11 cellular contexts compared by ENCODE assay signal in genomic region chr4:38855466-38855865, GRCh38. TPM values are rescaled to one million over a fixed set of nuclear protein-coding genes. Genes with fewer than 3 reads are reported as not detected.
DNase-seq lines count a peak whose midpoint lies in the region; ATAC-seq and TF ChIP-seq lines count a peak whose summit lies in the region.
"Had no signal": no experiment of that assay in that cellular context is flagged by ENCODE, and none has a peak within 500 bp of the region (broad histone marks: within the 10 kb centered on the region; RNA-seq: fewer than 3 reads in every experiment).

No MANE protein-coding gene starts in this region.

- H3K9me3 ChIP-seq in MM.1S (replicated peaks; ENCODE audit: insufficient read depth, low read length) (no peaks in the 10 kb centered on the region), HAP-1 (peaks cover 2% of the 10 kb centered on the region; the same call in 1 of the 2 replicates)

- peak overlapping the region; percentile 64; the same call in 1 of the 2 replicates for H3K27ac ChIP-seq in MM.1S (ENCODE audit: low read length)
- H3K27ac ChIP-seq: cardiac muscle cell had no signal

- H3K4me1 Mint-ChIP-seq in activated CD8-positive, alpha-beta memory T cell treated with anti-CD3 and anti-CD28 coated beads, Interleukin-2, amount 10 ng/mL, durations not matched to agents 7 days and 5 days = peaks cover 24% of the 10 kb centered on the region
- peaks cover 39% of the 10 kb centered on the region for H3K4me1 Mint-ChIP-seq in activated naive CD8-positive, alpha-beta T cell treated with anti-CD3 and anti-CD28 coated beads, Interleukin-2, amount 50 U/mL, for 24 hours
- H3K4me1 Mint-ChIP-seq in stimulated activated effector memory CD8-positive, alpha-beta T cell treated with anti-CD3 and anti-CD28 coated beads, Interleukin-12 subunit alpha, Interleukin-12 subunit beta, amount 100 ng/mL, for 72 hours = peaks cover 6% of the 10 kb centered on the region

- peaks cover 15% of the 10 kb centered on the region for H3K79me2 ChIP-seq in MM.1S (ENCODE audit: low read length)

- H3K4me3 ChIP-seq in MM.1S (ENCODE audit: low read length) (peak overlapping the region; percentile 51), HAP-1 (no peak overlapping the region)
- H3K4me3 ChIP-seq: cardiac muscle cell had no signal

- H3K27me3 Mint-ChIP-seq in activated CD8-positive, alpha-beta memory T cell treated with anti-CD3 and anti-CD28 coated beads, Interleukin-2, amount 10 ng/mL, durations not matched to agents 7 days and 5 days = peaks cover 2% of the 10 kb centered on the region
- no peaks in the 10 kb centered on the region for H3K27me3 Mint-ChIP-seq in activated naive CD8-positive, alpha-beta T cell treated with anti-CD3 and anti-CD28 coated beads, Interleukin-2, amount 50 U/mL, for 24 hours

- TF ChIP-seq CTCF in MM.1S (IDR thresholded peaks at IDR 0.05; ENCODE audit: low read length) = no peak

- in situ Hi-C loops in HAP-1 (cut with MboI; ENCODE audit: low sequenced_read_pairs) = no loop called here

- H3K4me2 ChIP-seq in MM.1S (ENCODE audit: low read depth, low read length) = peak overlapping the region; percentile 68

- no peaks in the 10 kb centered on the region for H3K9me3 Mint-ChIP-seq in activated CD8-positive, alpha-beta memory T cell treated with anti-CD3 and anti-CD28 coated beads, Interleukin-2, amount 10 ng/mL, durations not matched to agents 7 days and 5 days (ENCODE audit: low read depth)
- H3K9me3 Mint-ChIP-seq in activated naive CD8-positive, alpha-beta T cell treated with anti-CD3 and anti-CD28 coated beads, Interleukin-2, amount 50 U/mL, for 24 hours = no peaks in the 10 kb centered on the region
- no peaks in the 10 kb centered on the region for H3K9me3 Mint-ChIP-seq in stimulated activated effector memory CD8-positive, alpha-beta T cell treated with anti-CD3 and anti-CD28 coated beads, Interleukin-12 subunit alpha, Interleukin-12 subunit beta, amount 100 ng/mL, for 72 hours

- CTCF ChIA-PET in activated CD8-positive, alpha-beta memory T cell treated with anti-CD3 and anti-CD28 coated beads, Interleukin-2, amount 10 ng/mL, durations not matched to agents 7 days and 5 days (lab: Charles Lee) = interaction anchor here (0.8 to 3.6 kb wide), 9 partner anchors 12 to 676 kb away, joined by 3 to 49 read pairs (median 4); partner anchors contain the start of genes FAM114A1 and TLR10

- H3K36me3 Mint-ChIP-seq in activated CD8-positive, alpha-beta memory T cell treated with anti-CD3 and anti-CD28 coated beads, Interleukin-2, amount 10 ng/mL, durations not matched to agents 7 days and 5 days = no peaks in the 10 kb centered on the region
- H3K36me3 Mint-ChIP-seq in activated naive CD8-positive, alpha-beta T cell treated with anti-CD3 and anti-CD28 coated beads, Interleukin-2, amount 50 U/mL, for 24 hours (ENCODE audit: low read depth) = no peaks in the 10 kb centered on the region
- H3K36me3 Mint-ChIP-seq in stimulated activated effector memory CD8-positive, alpha-beta T cell treated with anti-CD3 and anti-CD28 coated beads, Interleukin-12 subunit alpha, Interleukin-12 subunit beta, amount 100 ng/mL, for 72 hours = no peaks in the 10 kb centered on the region
- H3K36me3 Mint-ChIP-seq: mesothelial cell of epicardium had no signal

- peaks cover 21% of the 10 kb centered on the region for H3K4me1 ChIP-seq in MM.1S (ENCODE audit: low read length)
- peaks cover 7% of the 10 kb centered on the region for H3K4me1 ChIP-seq in HAP-1

- H3K36me3 ChIP-seq in MM.1S (replicated peaks; ENCODE audit: insufficient read depth, low read length) (no peaks in the 10 kb centered on the region), HAP-1 (replicated peaks) (no peaks in the 10 kb centered on the region)
- H3K36me3 ChIP-seq: cardiac muscle cell had no signal

- no peaks in the 10 kb centered on the region for H3K9me2 ChIP-seq in MM.1S (replicated peaks; ENCODE audit: insufficient read depth, low read length)

- H3K4me3 Mint-ChIP-seq in activated CD8-positive, alpha-beta memory T cell treated with anti-CD3 and anti-CD28 coated beads, Interleukin-2, amount 10 ng/mL, durations not matched to agents 7 days and 5 days = peak overlapping the region; percentile 78
- H3K4me3 Mint-ChIP-seq in activated naive CD8-positive, alpha-beta T cell treated with anti-CD3 and anti-CD28 coated beads, Interleukin-2, amount 50 U/mL, for 24 hours = peak overlapping the region; percentile 80
- H3K4me3 Mint-ChIP-seq in stimulated activated effector memory CD8-positive, alpha-beta T cell treated with anti-CD3 and anti-CD28 coated beads, Interleukin-12 subunit alpha, Interleukin-12 subunit beta, amount 100 ng/mL, for 72 hours = peak overlapping the region; percentile 44
- H3K4me3 Mint-ChIP-seq: mesothelial cell of epicardium had no signal

- peaks cover 25% of the 10 kb centered on the region; the same call in 1 of the 2 replicates for H3F3A ChIP-seq in MM.1S (ENCODE audit: insufficient read depth, low read length)

- no peak for ATAC-seq in activated CD8-positive, alpha-beta memory T cell treated with anti-CD3 and anti-CD28 coated beads, Interleukin-2, amount 10 ng/mL, durations not matched to agents 7 days and 5 days
- ATAC-seq in activated naive CD8-positive, alpha-beta T cell treated with anti-CD3 and anti-CD28 coated beads, Interleukin-2, amount 50 U/mL, for 24 hours = no peak
- ATAC-seq in stimulated activated effector memory CD8-positive, alpha-beta T cell treated with anti-CD3 and anti-CD28 coated beads, Interleukin-12 subunit alpha, Interleukin-12 subunit beta, amount 100 ng/mL, for 72 hours = no peak
- no peak for ATAC-seq in GM18519 (IDR thresholded peaks at IDR 0.05; ENCODE audit: low FRiP score, unreplicated experiment)

- H2AFZ ChIP-seq in MM.1S (ENCODE audit: low read length) = peak overlapping the region; percentile 20

- peak overlapping the region; percentile 62 for H3K9ac ChIP-seq in MM.1S (ENCODE audit: low read length)

- H3K27me3 ChIP-seq in MM.1S (replicated peaks; ENCODE audit: insufficient read depth, low read length) (no peaks in the 10 kb centered on the region), HAP-1 (ENCODE audit: low read depth) (no peaks in the 10 kb centered on the region)
- H3K27me3 ChIP-seq: cardiac muscle cell had no signal

- H3K27ac Mint-ChIP-seq in activated CD8-positive, alpha-beta memory T cell treated with anti-CD3 and anti-CD28 coated beads, Interleukin-2, amount 10 ng/mL, durations not matched to agents 7 days and 5 days = no peak overlapping the region
- H3K27ac Mint-ChIP-seq in activated naive CD8-positive, alpha-beta T cell treated with anti-CD3 and anti-CD28 coated beads, Interleukin-2, amount 50 U/mL, for 24 hours = peak overlapping the region; percentile 79
- no peak overlapping the region for H3K27ac Mint-ChIP-seq in stimulated activated effector memory CD8-positive, alpha-beta T cell treated with anti-CD3 and anti-CD28 coated beads, Interleukin-12 subunit alpha, Interleukin-12 subunit beta, amount 100 ng/mL, for 72 hours
- H3K27ac Mint-ChIP-seq: mesothelial cell of epicardium had no signal

- H4K20me1 ChIP-seq in MM.1S (ENCODE audit: insufficient read depth, low read length) = no peaks in the 10 kb centered on the region

- no peak for DNase-seq in activated CD8-positive, alpha-beta memory T cell treated with anti-CD3 and anti-CD28 coated beads, Interleukin-2, amount 10 ng/mL, durations not matched to agents 7 days and 5 days
- no peak for DNase-seq in activated CD8-positive, alpha-beta memory T cell treated with anti-CD3 and anti-CD28 coated beads, Interleukin-2, amount 50 U/mL, for 48 hours
- no peak for DNase-seq in MM.1S
- no peak for DNase-seq in activated naive CD8-positive, alpha-beta T cell treated with anti-CD3 and anti-CD28 coated beads, Interleukin-2, amount 50 U/mL, for 24 hours
- DNase-seq in stimulated activated effector memory CD8-positive, alpha-beta T cell treated with anti-CD3 and anti-CD28 coated beads, Interleukin-12 subunit alpha, Interleukin-12 subunit beta, amount 100 ng/mL, for 72 hours (ENCODE audit: low spot score in 2 of 2) = no peak
- no peak for DNase-seq in HAP-1 (ENCODE audit: low spot score in 2 of 2)
- no peak for DNase-seq in NCI-H1930 (lab: John Stamatoyannopoulos, UW)
- DNase-seq: retina had no signal

RNA-seq across cellular contexts. Expression of gene TLR6, which starts 1.2 kb away (rescaled TPM):
- total RNA-seq in activated CD8-positive, alpha-beta memory T cell treated with anti-CD3 and anti-CD28 coated beads, Interleukin-2, amount 10 ng/mL, durations not matched to agents 7 days and 5 days = 1 to 10 TPM in 1 of 2 experiments, under 1 TPM in 1; 0.77 to 1.3 TPM

RNA-seq across cellular contexts. Expression of gene FAM114A1, which starts 12.1 kb away (rescaled TPM):
- under 1 TPM in 1 of 2 experiments, not detected in 1; 0.40 TPM for total RNA-seq in activated CD8-positive, alpha-beta memory T cell treated with anti-CD3 and anti-CD28 coated beads, Interleukin-2, amount 10 ng/mL, durations not matched to agents 7 days and 5 days

RNA-seq across cellular contexts. Expression of gene TLR1, which starts 50.9 kb away (rescaled TPM):
- 1 to 10 TPM; 3.2 to 5.3 TPM for total RNA-seq in activated CD8-positive, alpha-beta memory T cell treated with anti-CD3 and anti-CD28 coated beads, Interleukin-2, amount 10 ng/mL, durations not matched to agents 7 days and 5 days
